Comparison of ENCODE assay signal across 12 cellular contexts in the genomic region with DNA sequence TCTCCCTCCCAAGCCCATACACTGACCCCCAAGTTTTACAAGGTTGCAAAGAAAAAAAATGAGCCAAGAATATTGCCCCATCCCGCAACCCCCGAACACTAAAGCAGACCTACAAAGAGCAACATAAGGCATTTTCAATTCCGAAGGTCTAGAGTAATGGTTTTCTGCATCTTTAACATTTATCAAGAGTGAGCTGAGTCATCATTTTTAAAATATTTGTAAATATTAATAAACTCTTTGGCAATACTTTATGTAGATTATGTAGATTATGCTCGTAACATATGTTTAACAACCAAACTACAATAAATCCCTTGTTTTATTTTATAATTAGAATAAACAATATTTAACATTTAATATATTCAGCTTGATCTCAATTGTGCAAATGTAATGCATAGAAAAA. TPM values are rescaled to one million over a fixed set of nuclear protein-coding genes. Genes with fewer than 3 reads are reported as not detected.
DNase-seq lines count a peak whose midpoint lies in the region; ATAC-seq and TF ChIP-seq lines count a peak whose summit lies in the region.
"Had no signal": no experiment of that assay in that cellular context is flagged by ENCODE, and none has a peak within 500 bp of the region (broad histone marks: within the 10 kb centered on the region; RNA-seq: fewer than 3 reads in every experiment).

No MANE protein-coding gene starts in this region.

- no peak overlapping the region for H4K91ac ChIP-seq in trophoblast cell (ENCODE audit: low read depth, low read length)

- no peak for TF ChIP-seq POLR2A in gastroesophageal sphincter (IDR thresholded peaks at IDR 0.05)

- DNase-seq in right atrium auricular region (ENCODE audit: low spot score) (no peak), left ventricle myocardium superior (no peak), WERI-Rb-1 (no peak), tibial artery (no peak), trophoblast cell (no peak), SKM-1 treated with dmso at 0.1 percent for 144 hours (lab: John Stamatoyannopoulos, UW; ENCODE audit: unreplicated experiment) (no peak)
- DNase-seq: activated CD4-positive, alpha-beta T cell treated with anti-CD3 and anti-CD28 coated beads, Interleukin-2, amount 50 U/mL, for 48 hours; cerebellar nuclear complex had no signal

- no peak overlapping the region for H3K18ac ChIP-seq in trophoblast cell (ENCODE audit: low read length)

- peaks cover 9% of the 10 kb centered on the region for H3K79me1 ChIP-seq in trophoblast cell (ENCODE audit: low read length)

- H2AFZ ChIP-seq in trophoblast cell (ENCODE audit: insufficient read depth, low read length, poor library complexity) = no peak overlapping the region

- H3K9ac ChIP-seq in trophoblast cell (ENCODE audit: low read length) = no peak overlapping the region

- H3K79me2 ChIP-seq in trophoblast cell (ENCODE audit: control insufficient read depth, insufficient read depth, low read length, poor library complexity) = peaks cover 5% of the 10 kb centered on the region

- H3K4me3 ChIP-seq in right atrium auricular region = peak overlapping the region in 1 of 2 donors; percentile 66
- no peak overlapping the region; the same call in 1 of the 2 replicates for H3K4me3 ChIP-seq in WERI-Rb-1 (ENCODE audit: low read depth, low read length)
- H3K4me3 ChIP-seq in gastroesophageal sphincter = no peak overlapping the region
- H3K4me3 ChIP-seq in tibial artery = peak overlapping the region; percentile 60 to 86
- no peak overlapping the region for H3K4me3 ChIP-seq in trophoblast cell (ENCODE audit: low read depth, low read length)

- H3K36me3 ChIP-seq in right atrium auricular region = no peaks in the 10 kb centered on the region
- H3K36me3 ChIP-seq in WERI-Rb-1 = no peaks in the 10 kb centered on the region
- peaks cover 0 to 6% of the 10 kb centered on the region in 2 donors for H3K36me3 ChIP-seq in gastroesophageal sphincter
- H3K36me3 ChIP-seq in tibial artery = no peaks in the 10 kb centered on the region
- peaks cover 0 to 2% of the 10 kb centered on the region in 2 experiments for H3K36me3 ChIP-seq in trophoblast cell (ENCODE audit: control insufficient read depth in 1 of 2, insufficient read depth in 2 of 2, low read length in 2 of 2)

- no peak overlapping the region for H3K23ac ChIP-seq in trophoblast cell (ENCODE audit: low read length)

- H3K9me3 ChIP-seq in right atrium auricular region = no peaks in the 10 kb centered on the region
- no peaks in the 10 kb centered on the region for H3K9me3 ChIP-seq in WERI-Rb-1 (ENCODE audit: severe bottlenecking)
- no peaks in the 10 kb centered on the region for H3K9me3 ChIP-seq in gastroesophageal sphincter
- no peaks in the 10 kb centered on the region for H3K9me3 ChIP-seq in tibial artery
- H3K9me3 ChIP-seq in trophoblast cell (ENCODE audit: insufficient read depth, low read depth, low read length) = no peaks in the 10 kb centered on the region

- no peak overlapping the region for H3K4me2 ChIP-seq in trophoblast cell (ENCODE audit: low read length)

- H2BK120ac ChIP-seq in trophoblast cell (ENCODE audit: insufficient read depth, low read length, poor library complexity) = no peak overlapping the region

- intact Hi-C loops in left ventricle myocardium superior (cut with micrococcal nuclease) = no loop called here
- intact Hi-C loops in tibial artery (cut with DNase I; ENCODE audit: low total_unique reads) = no loop called here

- no peak overlapping the region for H2BK5ac ChIP-seq in trophoblast cell (ENCODE audit: low read depth, low read length, poor library complexity)

- H4K12ac ChIP-seq in trophoblast cell (ENCODE audit: low read depth, low read length) = no peak overlapping the region

- 90 to 92% methylated on average over 4 of the region's 4 CpGs for WGBS in gastroesophageal sphincter (ENCODE audit: low coverage in 1 of 2), 2 donors
- WGBS in trophoblast cell (ENCODE audit: extremely low coverage, insufficient coverage, insufficient read length) = no CpG with 5 or more reads among the region's 4 CpGs

- TF ChIP-seq CTCF in right atrium auricular region (IDR thresholded peaks at IDR 0.05) = no peak
- TF ChIP-seq CTCF in WERI-Rb-1 (IDR thresholded peaks at IDR 0.05; ENCODE audit: low read depth, low read length) = no peak
- TF ChIP-seq CTCF in gastroesophageal sphincter (IDR thresholded peaks at IDR 0.05) = no peak
- no peak for TF ChIP-seq CTCF in tibial artery (IDR thresholded peaks at IDR 0.05)

- H2BK12ac ChIP-seq in trophoblast cell (ENCODE audit: low read length) = no peak overlapping the region

- ATAC-seq in left ventricle myocardium superior = no peak
- no peak for ATAC-seq in gastroesophageal sphincter
- no peak for ATAC-seq in HG03108 (IDR thresholded peaks at IDR 0.05; ENCODE audit: unreplicated experiment)
- ATAC-seq: Right ventricle myocardium inferior had no signal

- H3K27me3 ChIP-seq in right atrium auricular region (no peaks in the 10 kb centered on the region), WERI-Rb-1 (ENCODE audit: insufficient read depth, low read depth, severe bottlenecking) (no peaks in the 10 kb centered on the region), gastroesophageal sphincter (no peaks in the 10 kb centered on the region), tibial artery (no peaks in the 10 kb centered on the region), trophoblast cell (ENCODE audit: insufficient read depth, low read length) (no peaks in the 10 kb centered on the region)

- no peak overlapping the region for H2AK5ac ChIP-seq in trophoblast cell (ENCODE audit: low read length)

- H3K27ac ChIP-seq in right atrium auricular region = peak overlapping the region; percentile 92 to 97
- H3K27ac ChIP-seq in WERI-Rb-1 = peak overlapping the region; percentile 91; the same call in 1 of the 2 replicates
- peak overlapping the region in 3 of 4 donors; percentile 92 to 97 (median 92) for H3K27ac ChIP-seq in gastroesophageal sphincter
- peak overlapping the region; percentile 93 to 96 for H3K27ac ChIP-seq in tibial artery
- no peak overlapping the region for H3K27ac ChIP-seq in trophoblast cell (ENCODE audit: low read depth, low read length)

- no peak overlapping the region for H3K4ac ChIP-seq in trophoblast cell (ENCODE audit: low read depth, low read length)

- H4K8ac ChIP-seq in trophoblast cell (ENCODE audit: low read depth, low read length) = no peak overlapping the region

- H3K4me1 ChIP-seq in right atrium auricular region (peaks cover 0 to 20% of the 10 kb centered on the region in 2 donors), gastroesophageal sphincter (peaks cover 0 to 19% (median 4%) of the 10 kb centered on the region in 3 donors), tibial artery (peaks cover 0 to 15% (median 8%) of the 10 kb centered on the region in 4 donors), trophoblast cell (ENCODE audit: control insufficient read depth in 1 of 2, insufficient read depth in 2 of 2, low read length in 2 of 2) (peaks cover 4 to 9% of the 10 kb centered on the region in 2 experiments)

- TF ChIP-seq EP300 in gastroesophageal sphincter (IDR thresholded peaks at IDR 0.05) = no peak

- H3K14ac ChIP-seq in trophoblast cell (ENCODE audit: low read length) = no peak overlapping the region

RNA-seq across cellular contexts. Expression of a gene that starts 1.4 kb away (rescaled TPM):
- total RNA-seq in right atrium auricular region = under 1 TPM; 0.55 to 0.78 TPM
- total RNA-seq in left ventricle myocardium superior = 1.4 TPM
- total RNA-seq in gastroesophageal sphincter = 1 to 10 TPM; 3.0 to 4.4 (median 3.4) TPM
- 3.5 and 3.9 TPM in 2 replicates for polyA plus RNA-seq in trophoblast cell (2013)

RNA-seq across cellular contexts. Expression of a gene that starts 37.8 kb away (rescaled TPM):
- 1 to 10 TPM in 1 of 2 donors, under 1 TPM in 1; 0.82 to 1.9 TPM for total RNA-seq in right atrium auricular region
- total RNA-seq in left ventricle myocardium superior = 1.9 TPM
- total RNA-seq in gastroesophageal sphincter = 10 to 100 TPM in 1 of 4 donors, 1 to 10 TPM in 2, under 1 TPM in 1; 0.67 to 14.4 (median 5.7) TPM
- polyA plus RNA-seq in trophoblast cell (2013) = 0.31 TPM in 2 replicates
- total RNA-seq: HT1080 had no signal

Comparison
In these comparisons a context has a peak if more than half of its experiments do, and no peak if none do; other contexts are left out.
1. H3K4me3 ChIP-seq: peak in tibial artery (2 of 2); none in WERI-Rb-1 (single experiment), gastroesophageal sphincter (0 of 2) and trophoblast cell (single experiment).